ENCODE assay signal across 32 cellular contexts in genomic region chr5:133397432-133397831, GRCh38.
A peak's percentile ranks its signal among the peaks of the same experiment; 100 is the strongest.
DNase-seq lines count a peak whose midpoint lies in the region; TF ChIP-seq lines count a peak whose summit lies in the region.
"Had no signal": no experiment of that assay in that cellular context is flagged by ENCODE, and none has a peak within 500 bp of the region (broad histone marks: within the 10 kb centered on the region; RNA-seq: fewer than 3 reads in every experiment).

No MANE protein-coding gene starts in this region.

- no peaks in the 10 kb centered on the region for H3K79me2 ChIP-seq in DOHH2 (ENCODE audit: control insufficient read depth, low read length)

- no peaks in the 10 kb centered on the region for H3K9me3 ChIP-seq in DOHH2 (ENCODE audit: control insufficient read depth, insufficient read depth, low read length)
- H3K9me3 ChIP-seq: gastroesophageal sphincter, left lung, thoracic aorta, uterus had no signal

- H3K27me3 Mint-ChIP-seq in brain (peaks cover 3% of the 10 kb centered on the region), neural crest cell (ENCODE audit: low read depth) (no peaks in the 10 kb centered on the region)
- H3K27me3 Mint-ChIP-seq: activated naive CD8-positive, alpha-beta T cell treated with anti-CD3 and anti-CD28 coated beads, Interleukin-2, amount 10 ng/mL, durations not matched to agents 7 days and 5 days had no signal

- DNase-seq in NAMALWA (ENCODE audit: low spot score) (peak; percentile 15), neural crest cell (ENCODE audit: low read depth, low spot score) (no peak), NCI-H2081 treated with DMSO at 0.1 percent for 48 hours (lab: John Stamatoyannopoulos, UW) (no peak), globus pallidus (ENCODE audit: low spot score) (no peak), SIG-M5 treated with dmso at 0.1 percent for 504 hours (lab: John Stamatoyannopoulos, UW; ENCODE audit: unreplicated experiment) (no peak), NCI-H1694 (lab: John Stamatoyannopoulos, UW) (no peak)
- DNase-seq: activated CD4-positive, alpha-beta T cell treated with anti-CD3 and anti-CD28 coated beads, Interleukin-2, amount 50 U/mL, for 1 hour; activated gamma-delta T cell; activated naive CD8-positive, alpha-beta T cell treated with anti-CD3 and anti-CD28 coated beads, Interleukin-2, amount 10 ng/mL, durations not matched to agents 7 days and 5 days; central memory CD4-positive, alpha-beta T cell; DMS79; hippocampal formation; KBM-7; left lung; NCI-H1417; NCI-H510A; posterior cingulate gyrus; right cardiac atrium; SHP77; stimulated activated CD4-positive, alpha-beta T cell treated with anti-CD3 and anti-CD28 coated beads, Interleukin-12 subunit alpha, Interleukin-12 subunit beta, amount 100 ng/mL, for 4 hours; stimulated activated CD4-positive, alpha-beta T cell treated with anti-CD3 and anti-CD28 coated beads, Interleukin-4, amount 100 ng/mL, for 24 hours; T-helper 9 cell; uterus; WERI-Rb-1 had no signal

- H3K27ac ChIP-seq in DOHH2 (ENCODE audit: low read depth, low read length), result peak overlapping the region; percentile 79
- H3K27ac ChIP-seq: C4-2B, gastroesophageal sphincter, left lung, thoracic aorta, uterus, WERI-Rb-1 had no signal

- no peak for TF ChIP-seq CTCF in DOHH2 (IDR thresholded peaks at IDR 0.05; ENCODE audit: low read depth, low read length, poor library complexity, severe bottlenecking)
- no peak for TF ChIP-seq CTCF in brain (conservative IDR thresholded peaks at IDR 0.05)
- TF ChIP-seq CTCF in neural crest cell (conservative IDR thresholded peaks at IDR 0.05), result no peak

- H3K27me3 ChIP-seq in DOHH2 (ENCODE audit: control insufficient read depth, low read length), result no peaks in the 10 kb centered on the region
- H3K27me3 ChIP-seq: left lung, uterus had no signal

- H3K27ac Mint-ChIP-seq in brain, result peak overlapping the region in 3 of 5 experiments; percentile 31 to 65 (median 50)
- H3K27ac Mint-ChIP-seq in neural crest cell (ENCODE audit: unreplicated experiment), result peak overlapping the region; percentile 95
- H3K27ac Mint-ChIP-seq: dendritic cell treated with granulocyte-macrophage colony-stimulating factor and Interleukin-4, amounts not matched to agents 40 ng/mL and 50 ng/mL, for 4 days; stimulated activated naive B cell treated with anti-CD40 and anti-IgM and Interleukin-4, amounts not matched to agents 10 μg/mL and 1 μg/mL and 100 μg/mL, for 72 hours had no signal

- no peaks in the 10 kb centered on the region for H4K20me1 ChIP-seq in DOHH2 (ENCODE audit: control insufficient read depth, insufficient read depth, low read depth, low read length)

- H3K4me3 ChIP-seq in DOHH2 (ENCODE audit: low read length), result peak overlapping the region; percentile 56
- H3K4me3 ChIP-seq: gastroesophageal sphincter, left lung, thoracic aorta, uterus had no signal

- H3K9me3 Mint-ChIP-seq in brain (peaks cover 0 to 4% (median 0%) of the 10 kb centered on the region in 5 experiments), neural crest cell (peaks cover 4% of the 10 kb centered on the region)
- H3K9me3 Mint-ChIP-seq: activated naive CD8-positive, alpha-beta T cell treated with anti-CD3 and anti-CD28 coated beads, Interleukin-2, amount 10 ng/mL, durations not matched to agents 7 days and 5 days; dendritic cell treated with granulocyte-macrophage colony-stimulating factor and Interleukin-4, amounts not matched to agents 40 ng/mL and 50 ng/mL, for 4 days; natural killer cell treated with Interleukin-12 subunit alpha and Interleukin-12 subunit beta and Interleukin-15 and Interleukin-18, amount 100 ng/mL, for 72 hours had no signal

- H3F3A ChIP-seq in DOHH2 (ENCODE audit: control insufficient read depth, insufficient read depth), result peaks cover 5% of the 10 kb centered on the region; the same call in 1 of the 2 replicates

- H3K4me1 ChIP-seq in DOHH2 (ENCODE audit: control insufficient read depth, low read length), result peaks cover 31% of the 10 kb centered on the region
- H3K4me1 ChIP-seq: gastroesophageal sphincter, left lung, uterus had no signal

- H3K4me1 Mint-ChIP-seq in brain (peaks cover 56% of the 10 kb centered on the region), neural crest cell (peaks cover 36% of the 10 kb centered on the region)

- H3K4me2 ChIP-seq in DOHH2 (ENCODE audit: low read length), result peak overlapping the region; percentile 72

- H3K36me3 Mint-ChIP-seq in brain (no peaks in the 10 kb centered on the region), neural crest cell (ENCODE audit: low read depth) (peaks cover 3% of the 10 kb centered on the region)
- H3K36me3 Mint-ChIP-seq: activated naive CD8-positive, alpha-beta T cell treated with anti-CD3 and anti-CD28 coated beads, Interleukin-2, amount 10 ng/mL, durations not matched to agents 7 days and 5 days; natural killer cell treated with Interleukin-12 subunit alpha and Interleukin-12 subunit beta and Interleukin-15 and Interleukin-18, amount 100 ng/mL, for 72 hours had no signal

- no peaks in the 10 kb centered on the region for H3K36me3 ChIP-seq in DOHH2 (ENCODE audit: control insufficient read depth, low read length)
- H3K36me3 ChIP-seq: gastroesophageal sphincter, left lung, thoracic aorta, uterus, WERI-Rb-1 had no signal

- H3K9me2 ChIP-seq in DOHH2 (replicated peaks; ENCODE audit: control insufficient read depth, low read length), result no peaks in the 10 kb centered on the region

- H3K4me3 Mint-ChIP-seq in brain (peak overlapping the region in 3 of 5 experiments; percentile 15 to 28 (median 21)), neural crest cell (no peak overlapping the region)
- H3K4me3 Mint-ChIP-seq: activated naive CD8-positive, alpha-beta T cell treated with anti-CD3 and anti-CD28 coated beads, Interleukin-2, amount 10 ng/mL, durations not matched to agents 7 days and 5 days; dendritic cell treated with granulocyte-macrophage colony-stimulating factor and Interleukin-4, amounts not matched to agents 40 ng/mL and 50 ng/mL, for 4 days; natural killer cell treated with Interleukin-12 subunit alpha and Interleukin-12 subunit beta and Interleukin-15 and Interleukin-18, amount 100 ng/mL, for 72 hours had no signal
